ENCODE assay signal across 25 cellular contexts in genomic region chr3:56691165-56692000, GRCh38. TPM values are rescaled to one million over a fixed set of nuclear protein-coding genes. Genes with fewer than 3 reads are reported as not detected.
DNase-seq lines count a peak whose midpoint lies in the region; ATAC-seq and TF ChIP-seq lines count a peak whose summit lies in the region.
"Had no signal": no experiment of that assay in that cellular context is flagged by ENCODE, and none has a peak within 500 bp of the region (broad histone marks: within the 10 kb centered on the region; RNA-seq: fewer than 3 reads in every experiment).

No MANE protein-coding gene starts in this region.

- H3K9ac ChIP-seq in GM23248: no peak overlapping the region
- H3K9ac ChIP-seq: neural progenitor cell had no signal

- no peak for ATAC-seq in GM19328 (IDR thresholded peaks at IDR 0.05; ENCODE audit: unreplicated experiment)
- ATAC-seq in HG02571 (IDR thresholded peaks at IDR 0.05; ENCODE audit: unreplicated experiment): no peak
- no peak for ATAC-seq in HG02973 (IDR thresholded peaks at IDR 0.05; ENCODE audit: unreplicated experiment)
- ATAC-seq: activated T-cell treated with anti-CD3 and anti-CD28 coated beads, Interleukin-2, amount 50 U/mL, for 4 hours; heart right ventricle; psoas muscle had no signal

- no peak overlapping the region for H3K4me2 ChIP-seq in GM23248 (ENCODE audit: unreplicated experiment)
- H3K4me2 ChIP-seq: neural progenitor cell had no signal

- H3K9me3 ChIP-seq in GM23248 (ENCODE audit: low read depth): no peaks in the 10 kb centered on the region
- H3K9me3 ChIP-seq: Caco-2, heart right ventricle, psoas muscle, transverse colon had no signal

- H3K4me1 ChIP-seq in GM23248 (ENCODE audit: insufficient read depth): peaks cover 5% of the 10 kb centered on the region; the same call in 1 of the 2 replicates
- H3K4me1 ChIP-seq: neural progenitor cell, psoas muscle had no signal

- H3K36me3 Mint-ChIP-seq in immature natural killer cell: peaks cover 0 to 4% (median 0%) of the 10 kb centered on the region in 3 donors
- H3K36me3 Mint-ChIP-seq: activated naive CD4-positive, alpha-beta T cell treated with anti-CD3 and anti-CD28 coated beads, Interleukin-2, amount 50 U/mL, for 24 hours; neural progenitor cell had no signal

- TF ChIP-seq CTCF in RWPE1 (conservative IDR thresholded peaks at IDR 0.05; ENCODE audit: low read depth): no peak

- DNase-seq in Caki2 (ENCODE audit: low read depth): peak; percentile 30
- peak; percentile 65 for DNase-seq in GM23248
- DNase-seq in RWPE1 (ENCODE audit: low spot score): peak; percentile 48
- no peak for DNase-seq in immature natural killer cell
- DNase-seq: activated B cell treated with CpG ODN at 0.5 μM for 24 hours; activated T-cell treated with anti-CD3 and anti-CD28 coated beads, Interleukin-2, amount 50 U/mL, for 4 hours; effector memory CD4-positive, alpha-beta T cell; GOT3; heart right ventricle; NCI-H1092 treated with DMSO at 0.1 percent for 48 hours; NCI-H2029 treated with DMSO at 0.1 percent for 48 hours; NCI-H510A; NK-92 treated with Interleukin-12 subunit alpha and Interleukin-12 subunit beta, amount 100 ng/mL, for 24 hours; psoas muscle; small intestine; stimulated activated CD4-positive, alpha-beta T cell treated with anti-CD3 and anti-CD28 coated beads, Interleukin-4, amount 100 ng/mL, for 1 hour; T-helper 9 cell; transverse colon had no signal

- CTCF ChIA-PET in RWPE1 (lab: Yijun Ruan, JAX): interaction anchor here (0.6 kb wide), 2 partner anchors 29 to 79 kb away, joined by 3 read pairs; no protein-coding TSS in a partner anchor

- no peaks in the 10 kb centered on the region for H3K9me3 Mint-ChIP-seq in immature natural killer cell
- H3K9me3 Mint-ChIP-seq: activated B cell treated with CpG ODN at 0.5 μM for 24 hours; activated naive CD4-positive, alpha-beta T cell treated with anti-CD3 and anti-CD28 coated beads, Interleukin-2, amount 50 U/mL, for 24 hours; activated T-cell treated with anti-CD3 and anti-CD28 coated beads, Interleukin-2, amount 50 U/mL, for 4 hours; neural progenitor cell; stimulated activated naive CD8-positive, alpha-beta T cell treated with anti-CD3 and anti-CD28 coated beads, Interleukin-15, Interleukin-2, amounts not matched to agents 100 ng/mL and 50 ng/mL, for 24 hours had no signal

- peaks cover 43 to 48% of the 10 kb centered on the region in 2 donors for H3K4me1 Mint-ChIP-seq in immature natural killer cell
- H3K4me1 Mint-ChIP-seq: neural progenitor cell had no signal

- peak overlapping the region in 1 of 6 donors; percentile 48 for H3K27ac Mint-ChIP-seq in immature natural killer cell
- H3K27ac Mint-ChIP-seq: activated B cell treated with CpG ODN at 0.5 μM for 24 hours; activated naive CD4-positive, alpha-beta T cell treated with anti-CD3 and anti-CD28 coated beads, Interleukin-2, amount 50 U/mL, for 24 hours; neural progenitor cell; stimulated activated naive CD8-positive, alpha-beta T cell treated with anti-CD3 and anti-CD28 coated beads, Interleukin-15, Interleukin-2, amounts not matched to agents 100 ng/mL and 50 ng/mL, for 24 hours had no signal

- peak overlapping the region in 4 of 5 donors; percentile 8 to 56 (median 34) for H3K4me3 Mint-ChIP-seq in immature natural killer cell
- H3K4me3 Mint-ChIP-seq: activated B cell treated with CpG ODN at 0.5 μM for 24 hours; activated naive CD4-positive, alpha-beta T cell treated with anti-CD3 and anti-CD28 coated beads, Interleukin-2, amount 50 U/mL, for 24 hours; activated T-cell treated with anti-CD3 and anti-CD28 coated beads, Interleukin-2, amount 50 U/mL, for 4 hours; neural progenitor cell had no signal

- H2AFZ ChIP-seq in GM23248: no peak overlapping the region
- H2AFZ ChIP-seq: neural progenitor cell had no signal

- WGBS in GM23248 (ENCODE audit: low coverage in 1 of 2, low lambda C conversion rate in 2 of 2, missing lambda C conversion rate in 2 of 2), 2 experiments: 90 to 97% methylated on average over 19 of the region's 19 CpGs

- in situ Hi-C loops in Caki2 (cut with HindIII; ENCODE audit: low pct_unique_long_range_greater_than_20kb, low sequenced_read_pairs): no loop called here
- in situ Hi-C loops in GM23248 (cut with MboI): no loop called here

- no peaks in the 10 kb centered on the region for H3K36me3 ChIP-seq in GM23248 (ENCODE audit: low read depth)
- H3K36me3 ChIP-seq: heart right ventricle, neural progenitor cell, transverse colon had no signal

- no peak overlapping the region for H3K4me3 ChIP-seq in GM23248
- H3K4me3 ChIP-seq: heart right ventricle, neural progenitor cell, psoas muscle, transverse colon had no signal

- no peak overlapping the region for H3K27ac ChIP-seq in GM23248
- peak overlapping the region; percentile 66 for H3K27ac ChIP-seq in RWPE1
- H3K27ac ChIP-seq: neural progenitor cell, psoas muscle, transverse colon had no signal

- no peaks in the 10 kb centered on the region for H3K27me3 ChIP-seq in GM23248 (replicated peaks; ENCODE audit: insufficient read depth)
- H3K27me3 ChIP-seq: heart right ventricle, neural progenitor cell, transverse colon had no signal

- H3K9me2 ChIP-seq in GM23248 (ENCODE audit: insufficient read depth): no peaks in the 10 kb centered on the region

- POLR2A ChIA-PET in RWPE1 (lab: Yijun Ruan, JAX; ENCODE audit: low non-redundant PET): interaction anchor here (0.5 kb wide), 1 partner anchor 253 kb away, joined by 5 read pairs; no protein-coding TSS in a partner anchor

- no peaks in the 10 kb centered on the region for H3K79me2 ChIP-seq in GM23248 (ENCODE audit: insufficient read depth)

- peaks cover 8 to 18% (median 17%) of the 10 kb centered on the region in 3 donors for H3K27me3 Mint-ChIP-seq in immature natural killer cell (ENCODE audit: low read depth in 3 of 3)
- H3K27me3 Mint-ChIP-seq: activated B cell treated with CpG ODN at 0.5 μM for 24 hours; activated naive CD4-positive, alpha-beta T cell treated with anti-CD3 and anti-CD28 coated beads, Interleukin-2, amount 50 U/mL, for 24 hours; stimulated activated naive CD8-positive, alpha-beta T cell treated with anti-CD3 and anti-CD28 coated beads, Interleukin-15, Interleukin-2, amounts not matched to agents 100 ng/mL and 50 ng/mL, for 24 hours had no signal

- H3F3A ChIP-seq in GM23248 (ENCODE audit: insufficient read depth): no peaks in the 10 kb centered on the region

- H4K20me1 ChIP-seq in GM23248 (ENCODE audit: insufficient read depth): no peaks in the 10 kb centered on the region

RNA-seq across cellular contexts. Expression of gene TASOR, which starts 8.3 kb away (rescaled TPM):
- total RNA-seq in Caki2 (2014; rRNA removed; shearing (Covaris generic); ENCODE audit: low replicate concordance): 36.8 and 44.8 TPM in 2 replicates
- total RNA-seq in GM23248 (2014; rRNA removed; shearing (Covaris generic)): 56.8 and 57.2 TPM in 2 replicates
- polyA plus RNA-seq in GM23248 (2016; fragmentation: Nextera tagmentation; extraction: Ambion mirVana): 15.7 and 17.6 TPM in 2 replicates
- 10 to 100 TPM; 17.0 to 37.3 (median 20.6) TPM for polyA plus RNA-seq in immature natural killer cell

Comparison
In these comparisons a context has a peak if more than half of its experiments do, and no peak if none do; other contexts are left out.
1. DNase-seq: peak in Caki2 (single experiment), GM23248 (single experiment) and RWPE1 (single experiment); none in immature natural killer cell (0 of 3).